8 cellular contexts compared by ENCODE assay signal in the genomic region with DNA sequence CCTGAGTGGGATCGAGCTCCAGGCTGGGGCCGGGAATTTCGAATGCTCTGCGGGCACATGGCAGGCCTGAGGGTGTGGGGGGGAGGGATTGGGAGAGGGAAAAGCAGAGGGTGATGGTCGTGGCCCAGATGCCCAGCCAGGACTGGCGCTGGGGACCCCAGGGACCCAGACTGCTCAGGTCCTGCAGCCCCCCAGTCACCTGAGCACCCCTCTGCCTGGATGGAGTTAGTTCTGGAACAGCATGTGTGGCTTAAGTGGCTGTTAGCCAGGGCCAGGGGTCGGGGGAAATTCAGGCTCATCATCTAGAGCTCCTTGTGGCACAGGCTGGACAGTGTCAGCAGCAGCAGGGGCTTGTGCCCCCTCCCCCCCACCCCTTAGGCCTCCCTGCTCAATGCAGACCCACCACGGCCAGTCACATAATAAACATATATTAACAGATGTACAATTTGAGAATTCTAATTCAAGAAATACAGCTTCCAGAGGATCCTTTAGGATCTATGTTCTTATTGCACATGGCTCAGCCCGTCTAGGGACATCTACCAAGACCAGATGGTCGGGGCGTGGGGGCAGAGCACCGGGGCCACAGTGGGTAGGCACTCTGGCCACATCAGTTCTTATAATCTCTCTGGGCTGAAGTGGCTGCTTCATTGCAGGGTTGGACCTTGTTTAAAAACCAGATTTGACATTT. TPM values are rescaled to one million over a fixed set of nuclear protein-coding genes. Genes with fewer than 3 reads are reported as not detected.
DNase-seq lines count a peak whose midpoint lies in the region; ATAC-seq and TF ChIP-seq lines count a peak whose summit lies in the region.

No MANE protein-coding gene starts in this region.

- H2AK5ac ChIP-seq in IMR-90 (ENCODE audit: low read depth, low read length) = peak overlapping the region; percentile 30; the same call in 1 of the 2 replicates

- peaks cover 89% of the 10 kb centered on the region for H3K4me1 Mint-ChIP-seq in activated CD4-positive, alpha-beta memory T cell treated with anti-CD3 and anti-CD28 coated beads for 36 hours (ENCODE audit: low read depth)
- H3K4me1 Mint-ChIP-seq in stimulated activated naive B cell treated with anti-CD40 and anti-IgM and Interleukin-4, amounts not matched to agents 10 μg/mL and 1 μg/mL and 100 μg/mL, for 72 hours = peaks cover 73 to 99% of the 10 kb centered on the region in 2 donors

- no peaks in the 10 kb centered on the region for H3K27me3 Mint-ChIP-seq in activated CD4-positive, alpha-beta memory T cell treated with anti-CD3 and anti-CD28 coated beads for 36 hours
- H3K27me3 Mint-ChIP-seq in stimulated activated naive B cell treated with anti-CD40 and anti-IgM and Interleukin-4, amounts not matched to agents 10 μg/mL and 1 μg/mL and 100 μg/mL, for 72 hours = no peaks in the 10 kb centered on the region

- peak overlapping the region; percentile 99 for H3K27ac Mint-ChIP-seq in activated CD4-positive, alpha-beta memory T cell treated with anti-CD3 and anti-CD28 coated beads for 36 hours
- H3K27ac Mint-ChIP-seq in stimulated activated naive B cell treated with anti-CD40 and anti-IgM and Interleukin-4, amounts not matched to agents 10 μg/mL and 1 μg/mL and 100 μg/mL, for 72 hours = peak overlapping the region; percentile 98

- no peak overlapping the region for H4K91ac ChIP-seq in IMR-90 (ENCODE audit: insufficient read depth, low read depth, low read length)

- H3K4me3 Mint-ChIP-seq in activated CD4-positive, alpha-beta memory T cell treated with anti-CD3 and anti-CD28 coated beads for 36 hours = peak overlapping the region; percentile 63
- peak overlapping the region; percentile 71 to 80 for H3K4me3 Mint-ChIP-seq in stimulated activated naive B cell treated with anti-CD40 and anti-IgM and Interleukin-4, amounts not matched to agents 10 μg/mL and 1 μg/mL and 100 μg/mL, for 72 hours

- H2BK120ac ChIP-seq in IMR-90 (ENCODE audit: low read depth, low read length) = no peak overlapping the region

- peaks cover 24% of the 10 kb centered on the region for H3K36me3 Mint-ChIP-seq in activated CD4-positive, alpha-beta memory T cell treated with anti-CD3 and anti-CD28 coated beads for 36 hours
- H3K36me3 Mint-ChIP-seq in stimulated activated naive B cell treated with anti-CD40 and anti-IgM and Interleukin-4, amounts not matched to agents 10 μg/mL and 1 μg/mL and 100 μg/mL, for 72 hours = peaks cover 25 to 26% of the 10 kb centered on the region in 2 donors

- no peaks in the 10 kb centered on the region for H3K9me3 Mint-ChIP-seq in activated CD4-positive, alpha-beta memory T cell treated with anti-CD3 and anti-CD28 coated beads for 36 hours
- H3K9me3 Mint-ChIP-seq in stimulated activated naive B cell treated with anti-CD40 and anti-IgM and Interleukin-4, amounts not matched to agents 10 μg/mL and 1 μg/mL and 100 μg/mL, for 72 hours = no peaks in the 10 kb centered on the region

- no peak overlapping the region for H2BK5ac ChIP-seq in IMR-90 (ENCODE audit: low read depth, low read length, poor library complexity, severe bottlenecking)

- H2BK15ac ChIP-seq in IMR-90 (ENCODE audit: low read depth, low read length) = no peak overlapping the region

- H3K18ac ChIP-seq in IMR-90 (ENCODE audit: low read depth, low read length) = no peak overlapping the region

- dilution Hi-C loops in IMR-90 (cut with HindIII; ENCODE audit: low sequenced_read_pairs, unreplicated experiment) = no loop called here

- no peak overlapping the region for H3K4ac ChIP-seq in IMR-90 (ENCODE audit: low read depth, low read length)

- H3K23ac ChIP-seq in IMR-90 (ENCODE audit: low read depth, low read length) = no peak overlapping the region

- no peak for DNase-seq in IMR-90
- DNase-seq in activated CD4-positive, alpha-beta memory T cell treated with anti-CD3 and anti-CD28 coated beads for 36 hours = no peak
- DNase-seq in stimulated activated naive B cell treated with anti-CD40 and anti-IgM and Interleukin-4, amounts not matched to agents 10 μg/mL and 1 μg/mL and 100 μg/mL, for 72 hours = no peak
- DNase-seq in COR-L47 (lab: John Stamatoyannopoulos, UW) = no peak
- no peak for DNase-seq in epidermal melanocyte (ENCODE audit: insufficient read length, low spot score)

- WGBS in IMR-90 (ENCODE audit: extremely low coverage in 2 of 2, insufficient read length in 1 of 2), 2 experiments = 58% methylated on average over 5 of the region's 12 CpGs; no CpG with 5 or more reads in 1 of the 2 experiments

- ATAC-seq in IMR-90 (ENCODE audit: low read depth) (no peak), GM18909 (IDR thresholded peaks at IDR 0.05; ENCODE audit: poor library complexity, unreplicated experiment) (no peak), HG03442 (IDR thresholded peaks at IDR 0.05; ENCODE audit: unreplicated experiment) (no peak)
- no peak for ATAC-seq in stimulated activated naive B cell treated with anti-CD40 and anti-IgM and Interleukin-4, amounts not matched to agents 10 μg/mL and 1 μg/mL and 100 μg/mL, for 72 hours (replicated peaks)

- no peak overlapping the region; a peak in 1 of 4 replicates for H4K8ac ChIP-seq in IMR-90 (ENCODE audit: low read depth in 2 of 2, low read length in 2 of 2)

- no peak for TF ChIP-seq CTCF in IMR-90 (conservative IDR thresholded peaks at IDR 0.05; ENCODE audit: low read depth, low read length)

- in situ Hi-C loops in IMR-90 (cut with MboI; ENCODE audit: low sequenced_read_pairs) = loop anchor here (10.0 kb wide), 3 partner anchors 88 to 278 kb away; no protein-coding TSS in a partner anchor

- POLR2A ChIA-PET in IMR-90 (lab: Charles Lee; ENCODE audit: unreplicated experiment) = no interaction called here
- POLR2A ChIA-PET in activated CD4-positive, alpha-beta memory T cell treated with anti-CD3 and anti-CD28 coated beads for 36 hours (lab: Charles Lee) = interaction anchor here (0.7 to 12.2 kb wide), 15 partner anchors 9 to 242 kb away, joined by 3 to 240 read pairs (median 6); partner anchors contain the start of genes ASCC1 and DDIT4

- H3K4me3 ChIP-seq in IMR-90 (ENCODE audit: insufficient read depth, low read depth, low read length) (no peak overlapping the region), iPS-18a (ENCODE audit: low read length) (no peak overlapping the region)

- H3K14ac ChIP-seq in IMR-90 (replicated peaks; ENCODE audit: low read depth, low read length) = no peak overlapping the region

- H3K9me3 ChIP-seq in IMR-90 (ENCODE audit: control insufficient read depth, insufficient read depth, low read length) (no peaks in the 10 kb centered on the region), iPS-18a (ENCODE audit: control insufficient read depth, low read depth, low read length) (no peaks in the 10 kb centered on the region)

- TF ChIP-seq RAD21 in IMR-90 (IDR thresholded peaks at IDR 0.05; ENCODE audit: low read length) = no peak

- H4K5ac ChIP-seq in IMR-90 (ENCODE audit: low read depth, low read length) = no peak overlapping the region

- no peak overlapping the region for H3K56ac ChIP-seq in IMR-90 (ENCODE audit: extremely low read depth, insufficient read depth, low read length)

- peaks cover 5% of the 10 kb centered on the region; the same call in 1 of the 2 replicates for H3K9me1 ChIP-seq in IMR-90 (ENCODE audit: insufficient read depth, low read length)

- H3K27ac ChIP-seq in IMR-90 (ENCODE audit: insufficient read depth, low read length) (no peak overlapping the region), iPS-18a (ENCODE audit: low read length) (peak overlapping the region; percentile 8)

- H3K36me3 ChIP-seq in IMR-90 (ENCODE audit: control insufficient read depth, insufficient read depth, low read length) (peaks cover 25% of the 10 kb centered on the region), iPS-18a (ENCODE audit: control insufficient read depth, low read depth, low read length) (peaks cover 21% of the 10 kb centered on the region)

- intact Hi-C loops in IMR-90 (cut with micrococcal nuclease) = loop anchor here (5.0 kb wide), 1 partner anchor 375 kb away; no protein-coding TSS in a partner anchor
- intact Hi-C loops in activated CD4-positive, alpha-beta memory T cell treated with anti-CD3 and anti-CD28 coated beads for 36 hours (cut with micrococcal nuclease) = loop anchor here (2.0 to 10.0 kb wide), 4 partner anchors 84 to 608 kb away; partner anchors contain the start of gene CHST3

- no TSS peak for BruUV-seq in IMR-90 (replicated peaks; lab: Mats Ljungman, UMichigan)

- no peak for TF ChIP-seq POLR2A in IMR-90 (IDR thresholded peaks at IDR 0.05; ENCODE audit: low read depth, low read length)

- no peak overlapping the region for H2AFZ ChIP-seq in IMR-90 (replicated peaks; ENCODE audit: low read length, poor library complexity)

- no peak overlapping the region for H3K4me2 ChIP-seq in IMR-90 (ENCODE audit: low read depth, low read length)

- H3K27me3 ChIP-seq in IMR-90 (ENCODE audit: control insufficient read depth, insufficient read depth, low read length) (no peaks in the 10 kb centered on the region), iPS-18a (ENCODE audit: control insufficient read depth, insufficient read depth, low read length) (no peaks in the 10 kb centered on the region)

- no peak overlapping the region for H3K9ac ChIP-seq in IMR-90 (ENCODE audit: low read depth, low read length)
- peak overlapping the region; percentile 44 for H3K9ac ChIP-seq in iPS-18a (ENCODE audit: low read length)

- H3K79me1 ChIP-seq in IMR-90 (ENCODE audit: low read depth in 1 of 2, low read length in 2 of 2) = peaks cover 0 to 3% of the 10 kb centered on the region in 2 experiments; a peak in 1 of 4 replicates

- peaks cover 27% of the 10 kb centered on the region for H3K4me1 ChIP-seq in IMR-90 (ENCODE audit: control insufficient read depth, insufficient read depth, low read length)
- H3K4me1 ChIP-seq in iPS-18a (ENCODE audit: control insufficient read depth, low read depth, low read length) = peaks cover 33% of the 10 kb centered on the region

- no peak overlapping the region for H2AK9ac ChIP-seq in IMR-90 (replicated peaks; ENCODE audit: low read depth, low read length, poor library complexity)

- H2BK20ac ChIP-seq in IMR-90 (ENCODE audit: low read depth, low read length) = no peak overlapping the region

- peaks cover 3% of the 10 kb centered on the region; the same call in 1 of the 2 replicates for H4K20me1 ChIP-seq in IMR-90 (ENCODE audit: insufficient read depth, low read length)

- CTCF ChIA-PET in IMR-90 (lab: Yijun Ruan, JAX) = interaction anchor here (1.3 kb wide), 1 partner anchor 9 kb away, joined by 3 read pairs; no protein-coding TSS in a partner anchor
- CTCF ChIA-PET in activated CD4-positive, alpha-beta memory T cell treated with anti-CD3 and anti-CD28 coated beads for 36 hours (lab: Charles Lee) = interaction anchor here (0.5 to 8.9 kb wide), 13 partner anchors 8 to 284 kb away, joined by 3 to 100 read pairs (median 6); partner anchors contain the start of gene DDIT4

RNA-seq across cellular contexts. Expression of gene DNAJB12, which starts 22.2 kb away (rescaled TPM):
- total RNA-seq in IMR-90 (2012; rRNA removed) = 18.3 and 19.2 TPM in 2 replicates
- polyA plus RNA-seq in IMR-90 (2012; rRNA removed) = 23.1 and 24.0 TPM in 2 replicates
- 18.5 and 22.8 TPM in 2 replicates for polyA plus RNA-seq in IMR-90 (2012; cell fraction: cytosol; rRNA removed)
- 28.0 and 41.8 TPM in 2 replicates for polyA plus RNA-seq in IMR-90 (2012; cell fraction: nucleus; rRNA removed; ENCODE audit: low replicate concordance)
- total RNA-seq in activated CD4-positive, alpha-beta memory T cell treated with anti-CD3 and anti-CD28 coated beads for 36 hours = 10 to 100 TPM; 18.9 to 19.8 TPM

RNA-seq across cellular contexts. Expression of gene DDIT4, which starts 58.8 kb away (rescaled TPM):
- 108 and 110 TPM in 2 replicates for total RNA-seq in IMR-90 (2012; rRNA removed)
- polyA plus RNA-seq in IMR-90 (2012; rRNA removed) = 31.0 and 59.6 TPM in 2 replicates
- 38.8 and 80.6 TPM in 2 replicates for polyA plus RNA-seq in IMR-90 (2012; cell fraction: cytosol; rRNA removed)
- polyA plus RNA-seq in IMR-90 (2012; cell fraction: nucleus; rRNA removed; ENCODE audit: low replicate concordance) = 80.3 and 93.3 TPM in 2 replicates
- total RNA-seq in activated CD4-positive, alpha-beta memory T cell treated with anti-CD3 and anti-CD28 coated beads for 36 hours = 100 to 1,000 TPM; 637 TPM
